1 cellular context compared by ENCODE assay signal in the genomic region with DNA sequence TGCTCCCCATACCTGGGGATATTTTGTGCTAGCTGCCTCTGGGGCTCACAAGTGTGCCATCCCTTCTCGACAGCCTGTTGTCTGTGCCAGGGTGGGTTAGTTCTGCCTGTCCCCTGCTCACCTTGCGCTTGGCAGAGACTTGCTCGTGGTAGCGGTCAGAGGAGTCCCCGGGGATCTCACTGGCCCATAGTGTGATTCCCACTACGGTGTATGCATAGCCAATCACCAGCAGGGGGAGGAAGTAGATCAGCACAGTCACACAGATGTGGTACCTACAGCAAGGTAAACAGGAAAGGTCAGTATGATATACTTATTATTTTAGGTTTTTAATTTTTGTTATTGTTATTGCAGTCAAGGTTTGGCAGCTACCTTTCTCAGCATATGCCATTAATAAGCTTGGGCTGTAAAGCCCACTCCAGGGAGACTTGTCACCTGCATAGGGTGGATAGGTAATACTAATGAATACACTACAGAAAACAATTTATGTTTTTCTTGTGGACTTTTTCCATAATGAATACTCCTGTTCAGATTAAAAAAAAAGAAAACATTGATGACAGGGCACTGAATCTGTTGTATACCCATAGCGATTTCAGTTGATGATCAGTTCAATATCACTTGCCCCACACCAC.
TF ChIP-seq lines count a peak whose summit lies in the region.

No MANE protein-coding gene starts in this region.

TF ChIP-seq in GM12878, 131 proteins besides CTCF, POLR2A, EP300 and RAD21 (continued from another document):
- TF ChIP-seq, protein P1, sequence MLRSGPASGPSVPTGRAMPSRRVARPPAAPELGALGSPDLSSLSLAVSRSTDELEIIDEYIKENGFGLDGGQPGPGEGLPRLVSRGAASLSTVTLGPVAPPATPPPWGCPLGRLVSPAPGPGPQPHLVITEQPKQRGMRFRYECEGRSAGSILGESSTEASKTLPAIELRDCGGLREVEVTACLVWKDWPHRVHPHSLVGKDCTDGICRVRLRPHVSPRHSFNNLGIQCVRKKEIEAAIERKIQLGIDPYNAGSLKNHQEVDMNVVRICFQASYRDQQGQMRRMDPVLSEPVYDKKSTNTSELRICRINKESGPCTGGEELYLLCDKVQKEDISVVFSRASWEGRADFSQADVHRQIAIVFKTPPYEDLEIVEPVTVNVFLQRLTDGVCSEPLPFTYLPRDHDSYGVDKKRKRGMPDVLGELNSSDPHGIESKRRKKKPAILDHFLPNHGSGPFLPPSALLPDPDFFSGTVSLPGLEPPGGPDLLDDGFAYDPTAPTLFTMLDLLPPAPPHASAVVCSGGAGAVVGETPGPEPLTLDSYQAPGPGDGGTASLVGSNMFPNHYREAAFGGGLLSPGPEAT (IDR thresholded peaks at IDR 0.05; ENCODE audit: low read depth): no peak
- TF ChIP-seq, protein P2, sequence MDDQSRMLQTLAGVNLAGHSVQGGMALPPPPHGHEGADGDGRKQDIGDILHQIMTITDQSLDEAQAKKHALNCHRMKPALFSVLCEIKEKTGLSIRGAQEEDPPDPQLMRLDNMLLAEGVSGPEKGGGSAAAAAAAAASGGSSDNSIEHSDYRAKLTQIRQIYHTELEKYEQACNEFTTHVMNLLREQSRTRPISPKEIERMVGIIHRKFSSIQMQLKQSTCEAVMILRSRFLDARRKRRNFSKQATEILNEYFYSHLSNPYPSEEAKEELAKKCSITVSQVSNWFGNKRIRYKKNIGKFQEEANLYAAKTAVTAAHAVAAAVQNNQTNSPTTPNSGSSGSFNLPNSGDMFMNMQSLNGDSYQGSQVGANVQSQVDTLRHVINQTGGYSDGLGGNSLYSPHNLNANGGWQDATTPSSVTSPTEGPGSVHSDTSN (IDR thresholded peaks at IDR 0.05; ENCODE audit: insufficient replicate concordance, low read depth, low read length): no peak
- peak; percentile 52; the same call in 1 of the 2 replicates for TF ChIP-seq PAX5 (IDR thresholded peaks at IDR 0.05; ENCODE audit: borderline replicate concordance, low read depth, low read length)
- no peak for TF ChIP-seq SMAD5 (IDR thresholded peaks at IDR 0.05; ENCODE audit: low read depth)
- TF ChIP-seq RB1 (IDR thresholded peaks at IDR 0.05; ENCODE audit: borderline replicate concordance): peak; percentile 74; the same call in 1 of the 2 replicates
- no peak for TF ChIP-seq HDAC6 (IDR thresholded peaks at IDR 0.05; ENCODE audit: unreplicated experiment)
- TF ChIP-seq SMC3 (IDR thresholded peaks at IDR 0.05; ENCODE audit: borderline replicate concordance, low read length): peak; percentile 88
- peak; percentile 19; the same call in 1 of the 2 replicates for TF ChIP-seq MXI1 (IDR thresholded peaks at IDR 0.05; ENCODE audit: low read depth, low read length)
- TF ChIP-seq, protein P3, sequence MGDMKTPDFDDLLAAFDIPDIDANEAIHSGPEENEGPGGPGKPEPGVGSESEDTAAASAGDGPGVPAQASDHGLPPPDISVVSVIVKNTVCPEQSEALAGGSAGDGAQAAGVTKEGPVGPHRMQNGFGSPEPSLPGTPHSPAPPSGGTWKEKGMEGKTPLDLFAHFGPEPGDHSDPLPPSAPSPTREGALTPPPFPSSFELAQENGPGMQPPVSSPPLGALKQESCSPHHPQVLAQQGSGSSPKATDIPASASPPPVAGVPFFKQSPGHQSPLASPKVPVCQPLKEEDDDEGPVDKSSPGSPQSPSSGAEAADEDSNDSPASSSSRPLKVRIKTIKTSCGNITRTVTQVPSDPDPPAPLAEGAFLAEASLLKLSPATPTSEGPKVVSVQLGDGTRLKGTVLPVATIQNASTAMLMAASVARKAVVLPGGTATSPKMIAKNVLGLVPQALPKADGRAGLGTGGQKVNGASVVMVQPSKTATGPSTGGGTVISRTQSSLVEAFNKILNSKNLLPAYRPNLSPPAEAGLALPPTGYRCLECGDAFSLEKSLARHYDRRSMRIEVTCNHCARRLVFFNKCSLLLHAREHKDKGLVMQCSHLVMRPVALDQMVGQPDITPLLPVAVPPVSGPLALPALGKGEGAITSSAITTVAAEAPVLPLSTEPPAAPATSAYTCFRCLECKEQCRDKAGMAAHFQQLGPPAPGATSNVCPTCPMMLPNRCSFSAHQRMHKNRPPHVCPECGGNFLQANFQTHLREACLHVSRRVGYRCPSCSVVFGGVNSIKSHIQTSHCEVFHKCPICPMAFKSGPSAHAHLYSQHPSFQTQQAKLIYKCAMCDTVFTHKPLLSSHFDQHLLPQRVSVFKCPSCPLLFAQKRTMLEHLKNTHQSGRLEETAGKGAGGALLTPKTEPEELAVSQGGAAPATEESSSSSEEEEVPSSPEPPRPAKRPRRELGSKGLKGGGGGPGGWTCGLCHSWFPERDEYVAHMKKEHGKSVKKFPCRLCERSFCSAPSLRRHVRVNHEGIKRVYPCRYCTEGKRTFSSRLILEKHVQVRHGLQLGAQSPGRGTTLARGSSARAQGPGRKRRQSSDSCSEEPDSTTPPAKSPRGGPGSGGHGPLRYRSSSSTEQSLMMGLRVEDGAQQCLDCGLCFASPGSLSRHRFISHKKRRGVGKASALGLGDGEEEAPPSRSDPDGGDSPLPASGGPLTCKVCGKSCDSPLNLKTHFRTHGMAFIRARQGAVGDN (IDR thresholded peaks at IDR 0.05): 0 out of 2 replicates have a peak, but pooled peaks have one; percentile 20
- no peak for TF ChIP-seq CREB1 (IDR thresholded peaks at IDR 0.05; ENCODE audit: low read depth)
- 0 out of 2 replicates have a peak, but pooled peaks have one; percentile 28 for TF ChIP-seq DPF2 (IDR thresholded peaks at IDR 0.05)
- TF ChIP-seq, protein P4, sequence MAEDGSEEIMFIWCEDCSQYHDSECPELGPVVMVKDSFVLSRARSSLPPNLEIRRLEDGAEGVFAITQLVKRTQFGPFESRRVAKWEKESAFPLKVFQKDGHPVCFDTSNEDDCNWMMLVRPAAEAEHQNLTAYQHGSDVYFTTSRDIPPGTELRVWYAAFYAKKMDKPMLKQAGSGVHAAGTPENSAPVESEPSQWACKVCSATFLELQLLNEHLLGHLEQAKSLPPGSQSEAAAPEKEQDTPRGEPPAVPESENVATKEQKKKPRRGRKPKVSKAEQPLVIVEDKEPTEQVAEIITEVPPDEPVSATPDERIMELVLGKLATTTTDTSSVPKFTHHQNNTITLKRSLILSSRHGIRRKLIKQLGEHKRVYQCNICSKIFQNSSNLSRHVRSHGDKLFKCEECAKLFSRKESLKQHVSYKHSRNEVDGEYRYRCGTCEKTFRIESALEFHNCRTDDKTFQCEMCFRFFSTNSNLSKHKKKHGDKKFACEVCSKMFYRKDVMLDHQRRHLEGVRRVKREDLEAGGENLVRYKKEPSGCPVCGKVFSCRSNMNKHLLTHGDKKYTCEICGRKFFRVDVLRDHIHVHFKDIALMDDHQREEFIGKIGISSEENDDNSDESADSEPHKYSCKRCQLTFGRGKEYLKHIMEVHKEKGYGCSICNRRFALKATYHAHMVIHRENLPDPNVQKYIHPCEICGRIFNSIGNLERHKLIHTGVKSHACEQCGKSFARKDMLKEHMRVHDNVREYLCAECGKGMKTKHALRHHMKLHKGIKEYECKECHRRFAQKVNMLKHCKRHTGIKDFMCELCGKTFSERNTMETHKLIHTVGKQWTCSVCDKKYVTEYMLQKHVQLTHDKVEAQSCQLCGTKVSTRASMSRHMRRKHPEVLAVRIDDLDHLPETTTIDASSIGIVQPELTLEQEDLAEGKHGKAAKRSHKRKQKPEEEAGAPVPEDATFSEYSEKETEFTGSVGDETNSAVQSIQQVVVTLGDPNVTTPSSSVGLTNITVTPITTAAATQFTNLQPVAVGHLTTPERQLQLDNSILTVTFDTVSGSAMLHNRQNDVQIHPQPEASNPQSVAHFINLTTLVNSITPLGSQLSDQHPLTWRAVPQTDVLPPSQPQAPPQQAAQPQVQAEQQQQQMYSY (CRISPR knock-in tag; IDR thresholded peaks at IDR 0.05): no peak
- TF ChIP-seq EED (IDR thresholded peaks at IDR 0.05; ENCODE audit: low read depth): no peak
- TF ChIP-seq ESRRA (IDR thresholded peaks at IDR 0.05; ENCODE audit: low read length): no peak
- 0 out of 2 replicates have a peak, but pooled peaks have one; percentile 33 for TF ChIP-seq CHD2 (IDR thresholded peaks at IDR 0.05; ENCODE audit: borderline replicate concordance, low read depth, low read length)
- peak; percentile 78 for TF ChIP-seq SMARCA5 (IDR thresholded peaks at IDR 0.05)
- TF ChIP-seq NBN (IDR thresholded peaks at IDR 0.05): peak; percentile 41; the same call in 1 of the 2 replicates
- peak; percentile 86 for TF ChIP-seq HDGF (IDR thresholded peaks at IDR 0.05)
- peak; percentile 93; the same call in 2 of the 3 replicates for TF ChIP-seq POU2F2 (IDR thresholded peaks at IDR 0.05; ENCODE audit: borderline replicate concordance, low read depth, low read length)
- peak; percentile 42; the same call in 1 of the 2 replicates for TF ChIP-seq IRF4 (IDR thresholded peaks at IDR 0.05; ENCODE audit: low read depth, low read length)
- no peak for TF ChIP-seq CHD1 (IDR thresholded peaks at IDR 0.05; ENCODE audit: low read depth, low read length)
- TF ChIP-seq RUNX3 (IDR thresholded peaks at IDR 0.05; ENCODE audit: low read length): peak; percentile 71
- TF ChIP-seq, protein P5, sequence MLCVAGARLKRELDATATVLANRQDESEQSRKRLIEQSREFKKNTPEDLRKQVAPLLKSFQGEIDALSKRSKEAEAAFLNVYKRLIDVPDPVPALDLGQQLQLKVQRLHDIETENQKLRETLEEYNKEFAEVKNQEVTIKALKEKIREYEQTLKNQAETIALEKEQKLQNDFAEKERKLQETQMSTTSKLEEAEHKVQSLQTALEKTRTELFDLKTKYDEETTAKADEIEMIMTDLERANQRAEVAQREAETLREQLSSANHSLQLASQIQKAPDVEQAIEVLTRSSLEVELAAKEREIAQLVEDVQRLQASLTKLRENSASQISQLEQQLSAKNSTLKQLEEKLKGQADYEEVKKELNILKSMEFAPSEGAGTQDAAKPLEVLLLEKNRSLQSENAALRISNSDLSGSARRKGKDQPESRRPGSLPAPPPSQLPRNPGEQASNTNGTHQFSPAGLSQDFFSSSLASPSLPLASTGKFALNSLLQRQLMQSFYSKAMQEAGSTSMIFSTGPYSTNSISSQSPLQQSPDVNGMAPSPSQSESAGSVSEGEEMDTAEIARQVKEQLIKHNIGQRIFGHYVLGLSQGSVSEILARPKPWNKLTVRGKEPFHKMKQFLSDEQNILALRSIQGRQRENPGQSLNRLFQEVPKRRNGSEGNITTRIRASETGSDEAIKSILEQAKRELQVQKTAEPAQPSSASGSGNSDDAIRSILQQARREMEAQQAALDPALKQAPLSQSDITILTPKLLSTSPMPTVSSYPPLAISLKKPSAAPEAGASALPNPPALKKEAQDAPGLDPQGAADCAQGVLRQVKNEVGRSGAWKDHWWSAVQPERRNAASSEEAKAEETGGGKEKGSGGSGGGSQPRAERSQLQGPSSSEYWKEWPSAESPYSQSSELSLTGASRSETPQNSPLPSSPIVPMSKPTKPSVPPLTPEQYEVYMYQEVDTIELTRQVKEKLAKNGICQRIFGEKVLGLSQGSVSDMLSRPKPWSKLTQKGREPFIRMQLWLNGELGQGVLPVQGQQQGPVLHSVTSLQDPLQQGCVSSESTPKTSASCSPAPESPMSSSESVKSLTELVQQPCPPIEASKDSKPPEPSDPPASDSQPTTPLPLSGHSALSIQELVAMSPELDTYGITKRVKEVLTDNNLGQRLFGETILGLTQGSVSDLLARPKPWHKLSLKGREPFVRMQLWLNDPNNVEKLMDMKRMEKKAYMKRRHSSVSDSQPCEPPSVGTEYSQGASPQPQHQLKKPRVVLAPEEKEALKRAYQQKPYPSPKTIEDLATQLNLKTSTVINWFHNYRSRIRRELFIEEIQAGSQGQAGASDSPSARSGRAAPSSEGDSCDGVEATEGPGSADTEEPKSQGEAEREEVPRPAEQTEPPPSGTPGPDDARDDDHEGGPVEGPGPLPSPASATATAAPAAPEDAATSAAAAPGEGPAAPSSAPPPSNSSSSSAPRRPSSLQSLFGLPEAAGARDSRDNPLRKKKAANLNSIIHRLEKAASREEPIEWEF (IDR thresholded peaks at IDR 0.05; ENCODE audit: insufficient replicate concordance, low read depth, low read length): no peak
- TF ChIP-seq, protein P6, sequence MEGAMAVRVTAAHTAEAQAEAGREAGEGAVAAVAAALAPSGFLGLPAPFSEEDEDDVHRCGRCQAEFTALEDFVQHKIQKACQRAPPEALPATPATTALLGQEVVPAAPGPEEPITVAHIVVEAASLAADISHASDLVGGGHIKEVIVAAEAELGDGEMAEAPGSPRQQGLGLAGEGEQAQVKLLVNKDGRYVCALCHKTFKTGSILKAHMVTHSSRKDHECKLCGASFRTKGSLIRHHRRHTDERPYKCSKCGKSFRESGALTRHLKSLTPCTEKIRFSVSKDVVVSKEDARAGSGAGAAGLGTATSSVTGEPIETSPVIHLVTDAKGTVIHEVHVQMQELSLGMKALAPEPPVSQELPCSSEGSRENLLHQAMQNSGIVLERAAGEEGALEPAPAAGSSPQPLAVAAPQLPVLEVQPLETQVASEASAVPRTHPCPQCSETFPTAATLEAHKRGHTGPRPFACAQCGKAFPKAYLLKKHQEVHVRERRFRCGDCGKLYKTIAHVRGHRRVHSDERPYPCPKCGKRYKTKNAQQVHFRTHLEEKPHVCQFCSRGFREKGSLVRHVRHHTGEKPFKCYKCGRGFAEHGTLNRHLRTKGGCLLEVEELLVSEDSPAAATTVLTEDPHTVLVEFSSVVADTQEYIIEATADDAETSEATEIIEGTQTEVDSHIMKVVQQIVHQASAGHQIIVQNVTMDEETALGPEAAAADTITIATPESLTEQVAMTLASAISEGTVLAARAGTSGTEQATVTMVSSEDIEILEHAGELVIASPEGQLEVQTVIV (IDR thresholded peaks at IDR 0.05; ENCODE audit: borderline replicate concordance, partially characterized antibody): no peak
- TF ChIP-seq IKZF1 (conservative IDR thresholded peaks at IDR 0.05): peak; percentile 25; the same call in 1 of the 2 replicates
- 0 out of 2 replicates have a peak, but pooled peaks have one; percentile 42 for TF ChIP-seq WRNIP1 (IDR thresholded peaks at IDR 0.05; ENCODE audit: borderline replicate concordance, low read depth, low read length)
- TF ChIP-seq SPI1 (IDR thresholded peaks at IDR 0.05; ENCODE audit: borderline replicate concordance, insufficient read depth, low read depth, low read length): no peak
- TF ChIP-seq RAD51 (IDR thresholded peaks at IDR 0.05): no peak
- no peak for TF ChIP-seq HDAC2 (IDR thresholded peaks at IDR 0.05)
- TF ChIP-seq SMAD1 (IDR thresholded peaks at IDR 0.05; ENCODE audit: low read depth, partially characterized antibody): no peak
- no peak for TF ChIP-seq MTA3 (IDR thresholded peaks at IDR 0.05; ENCODE audit: borderline replicate concordance, low read length)
- TF ChIP-seq CREM (IDR thresholded peaks at IDR 0.05; ENCODE audit: low read depth): peak; percentile 51; the same call in 1 of the 2 replicates
- TF ChIP-seq, protein P7, sequence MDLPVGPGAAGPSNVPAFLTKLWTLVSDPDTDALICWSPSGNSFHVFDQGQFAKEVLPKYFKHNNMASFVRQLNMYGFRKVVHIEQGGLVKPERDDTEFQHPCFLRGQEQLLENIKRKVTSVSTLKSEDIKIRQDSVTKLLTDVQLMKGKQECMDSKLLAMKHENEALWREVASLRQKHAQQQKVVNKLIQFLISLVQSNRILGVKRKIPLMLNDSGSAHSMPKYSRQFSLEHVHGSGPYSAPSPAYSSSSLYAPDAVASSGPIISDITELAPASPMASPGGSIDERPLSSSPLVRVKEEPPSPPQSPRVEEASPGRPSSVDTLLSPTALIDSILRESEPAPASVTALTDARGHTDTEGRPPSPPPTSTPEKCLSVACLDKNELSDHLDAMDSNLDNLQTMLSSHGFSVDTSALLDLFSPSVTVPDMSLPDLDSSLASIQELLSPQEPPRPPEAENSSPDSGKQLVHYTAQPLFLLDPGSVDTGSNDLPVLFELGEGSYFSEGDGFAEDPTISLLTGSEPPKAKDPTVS (IDR thresholded peaks at IDR 0.05; ENCODE audit: low read depth, low read length): no peak
